In genomic region chr2:227324671-227325055, GRCh38 we compare ENCODE assay signal across 9 cellular contexts. TPM values are rescaled to one million over a fixed set of nuclear protein-coding genes. Genes with fewer than 3 reads are reported as not detected.
DNase-seq lines count a peak whose midpoint lies in the region; ATAC-seq and TF ChIP-seq lines count a peak whose summit lies in the region.
"Had no signal": no experiment of that assay in that cellular context is flagged by ENCODE, and none has a peak within 500 bp of the region (broad histone marks: within the 10 kb centered on the region; RNA-seq: fewer than 3 reads in every experiment).

No MANE protein-coding gene starts in this region.

- H3K4me3 Mint-ChIP-seq in chondrocyte (ENCODE audit: unreplicated experiment): peak overlapping the region; percentile 89

- DNase-seq in Ammon's horn (ENCODE audit: low spot score) (peak; percentile 22), NCI-H2227 (lab: John Stamatoyannopoulos, UW; ENCODE audit: unreplicated experiment) (peak; percentile 67), chondrocyte (ENCODE audit: low spot score) (no peak), lower leg skin (ENCODE audit: low spot score in 2 of 2) (no peak), transverse colon (no peak), hippocampal formation (lab: John Stamatoyannopoulos, UW) (no peak)
- no peak for DNase-seq in effector CD4-positive, alpha-beta T cell

- peak; percentile 9 for ATAC-seq in GM18870 (IDR thresholded peaks at IDR 0.05; ENCODE audit: unreplicated experiment)

- H3K36me3 ChIP-seq in transverse colon: no peaks in the 10 kb centered on the region

- H3K36me3 Mint-ChIP-seq in chondrocyte (ENCODE audit: low read depth): no peaks in the 10 kb centered on the region

- no peaks in the 10 kb centered on the region for H3K27me3 ChIP-seq in transverse colon

- in situ Hi-C loops in transverse colon (cut with MboI; ENCODE audit: low pct_ligation_motif_present in 1 of 4, low pct_unique_long_range_greater_than_20kb in 1 of 4, low sequenced_read_pairs in 3 of 4): no loop called here

- peaks cover 5% of the 10 kb centered on the region for H3K9me3 Mint-ChIP-seq in chondrocyte (ENCODE audit: low read depth)

- H3K27ac ChIP-seq in transverse colon: peak overlapping the region; percentile 91 to 97 (median 94)

- 13 to 18% methylated on average over 6 of the region's 6 CpGs for WGBS in lower leg skin, 2 donors
- WGBS in transverse colon (ENCODE audit: low coverage in 1 of 2), 2 donors: 0 to 16% methylated on average over 1 to 6 of the region's 6 CpGs

- peak overlapping the region; percentile 95 for H3K27ac Mint-ChIP-seq in chondrocyte (ENCODE audit: unreplicated experiment)

- H3K4me1 ChIP-seq in transverse colon: peaks cover 7 to 37% (median 14%) of the 10 kb centered on the region in 4 donors

- TF ChIP-seq POLR2A in lower leg skin (IDR thresholded peaks at IDR 0.05) (no peak), transverse colon (IDR thresholded peaks at IDR 0.05) (no peak)

- H3K4me1 Mint-ChIP-seq in chondrocyte (ENCODE audit: low read depth): peaks cover 35% of the 10 kb centered on the region

- no peaks in the 10 kb centered on the region for H3K9me3 ChIP-seq in transverse colon

- H3K27me3 Mint-ChIP-seq in chondrocyte (ENCODE audit: low read depth): no peaks in the 10 kb centered on the region

- H3K4me3 ChIP-seq in lower leg skin (ENCODE audit: low read depth, poor library complexity, severe bottlenecking) (peak overlapping the region; percentile 33), transverse colon (peak overlapping the region; percentile 93 to 99 (median 98))

- no peak for TF ChIP-seq EP300 in transverse colon (IDR thresholded peaks at IDR 0.05; ENCODE audit: low read depth)

- TF ChIP-seq CTCF in chondrocyte (IDR thresholded peaks at IDR 0.05) (no peak), lower leg skin (IDR thresholded peaks at IDR 0.05) (no peak), transverse colon (IDR thresholded peaks at IDR 0.05) (no peak)

- intact Hi-C loops in lower leg skin (cut with DNase I; ENCODE audit: low total_unique reads): no loop called here
- intact Hi-C loops in transverse colon (cut with DNase I; ENCODE audit: low total_unique reads): no loop called here

RNA-seq across cellular contexts. Expression of gene MFF, which starts 0.4 kb away (rescaled TPM):
- total RNA-seq in chondrocyte: 64.7 to 76.0 TPM (median 66.8 TPM) in 3 replicates
- total RNA-seq in lower leg skin: 100 to 1,000 TPM in 1 of 4 donors, 10 to 100 TPM in 3; 76.6 to 105 (median 83.3) TPM
- total RNA-seq in transverse colon: 100 to 1,000 TPM in 2 of 4 donors, 10 to 100 TPM in 2; 22.3 to 127 (median 103) TPM

RNA-seq across cellular contexts. Expression of gene TM4SF20, which starts 54.4 kb away (rescaled TPM):
- total RNA-seq in chondrocyte (not detected in 3 replicates), lower leg skin (not detected), transverse colon (10 to 100 TPM in 1 of 4 donors, 1 to 10 TPM in 1, under 1 TPM in 2; 0.40 to 10.2 (median 1.1) TPM)
- total RNA-seq: HT1080 had no signal

Comparison
In these comparisons a context has a peak if more than half of its experiments do, and no peak if none do; other contexts are left out.
1. DNase-seq: peak in Ammon's horn (single experiment) and NCI-H2227 (single experiment); none in chondrocyte (single experiment), lower leg skin (0 of 2), transverse colon (single experiment), hippocampal formation (0 of 2) and effector CD4-positive, alpha-beta T cell (single experiment).